9 cellular contexts compared by ENCODE assay signal in the genomic region with DNA sequence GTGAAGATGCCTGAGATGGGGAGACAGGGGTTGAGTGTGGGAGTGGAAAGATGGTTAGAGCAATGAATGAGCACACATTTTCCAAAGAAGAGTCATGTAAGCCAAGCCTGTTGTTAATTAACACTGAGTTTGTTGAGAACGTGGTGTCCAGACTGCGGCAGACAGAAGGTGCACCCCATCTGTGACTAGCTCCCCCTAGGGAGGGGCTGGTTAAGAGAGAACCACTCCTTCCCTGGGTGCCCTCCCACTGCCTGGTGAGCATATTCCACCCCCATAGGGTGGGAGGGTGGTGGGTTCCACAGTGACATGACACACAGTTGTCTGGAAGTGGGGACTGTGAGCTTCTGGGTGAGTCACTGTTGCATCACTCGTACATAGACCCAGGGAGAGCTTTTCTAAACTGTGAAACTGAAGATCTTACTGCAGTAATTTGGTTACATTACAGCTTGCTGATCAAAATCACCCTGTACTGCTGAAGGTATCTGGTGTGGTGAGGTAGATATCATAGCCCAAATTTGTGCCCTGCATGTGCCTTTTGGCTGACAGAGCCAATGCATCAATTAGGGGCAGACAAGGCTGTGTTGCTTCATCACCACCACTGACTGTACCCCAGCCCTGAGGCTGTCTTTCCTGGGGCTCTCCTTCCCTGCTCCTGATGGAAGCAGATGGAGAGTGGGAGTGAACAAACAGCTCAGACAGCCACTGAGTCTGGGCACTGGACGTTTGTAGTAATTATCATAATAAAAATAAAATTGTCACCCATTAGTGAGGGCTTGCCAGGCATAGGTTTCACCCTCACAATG.
A peak's percentile ranks its signal among the peaks of the same experiment; 100 is the strongest.
DNase-seq lines count a peak whose midpoint lies in the region; ATAC-seq and TF ChIP-seq lines count a peak whose summit lies in the region.
"Had no signal": no experiment of that assay in that cellular context is flagged by ENCODE, and none has a peak within 500 bp of the region (broad histone marks: within the 10 kb centered on the region; RNA-seq: fewer than 3 reads in every experiment).

No MANE protein-coding gene starts in this region.

- H3K4me1 ChIP-seq in A673 (ENCODE audit: insufficient read depth, low read length, poor library complexity, severe bottlenecking): no peaks in the 10 kb centered on the region

- TF ChIP-seq CTCF in A673 (conservative IDR thresholded peaks at IDR 0.05; ENCODE audit: low read depth, low read length): no peak
- TF ChIP-seq CTCF in omental fat pad (IDR thresholded peaks at IDR 0.05): no peak

- intact Hi-C loops in A673 (cut with micrococcal nuclease; ENCODE audit: unreplicated experiment): no loop called here

- peaks cover 26% of the 10 kb centered on the region for H3K27me3 ChIP-seq in A673 (replicated peaks; ENCODE audit: insufficient read depth, low read depth, low read length, poor library complexity)

- BruUV-seq in A673 (replicated peaks; lab: Mats Ljungman, UMichigan): no TSS peak

- POLR2A ChIA-PET in A673 (lab: Charles Lee; ENCODE audit: low non-redundant PET): no interaction called here

- H3K4me3 ChIP-seq in A673 (ENCODE audit: low read depth, low read length, poor library complexity, severe bottlenecking): no peak overlapping the region

- DNase-seq in A673 (ENCODE audit: low spot score) (peak; percentile 11), LHCN-M2 (ENCODE audit: low read depth) (peak; percentile 67), anterior cingulate cortex (lab: John Stamatoyannopoulos, UW) (peak in 35 of 58 donors; percentile 12 to 82 (median 47)), omental fat pad (ENCODE audit: low spot score) (peak; percentile 29), activated gamma-delta T cell (lab: John Stamatoyannopoulos, UW) (no peak), pons (ENCODE audit: low spot score) (no peak), NCI-H510A treated with DMSO at 0.1 percent for 48 hours (lab: John Stamatoyannopoulos, UW) (no peak)
- DNase-seq: effector memory CD4-positive, alpha-beta T cell had no signal

- CTCF ChIA-PET in A673 (lab: Charles Lee): no interaction called here

- H3K9me3 ChIP-seq in A673 (ENCODE audit: low read depth, low read length, poor library complexity, severe bottlenecking): no peaks in the 10 kb centered on the region

- no peaks in the 10 kb centered on the region for H3K36me3 ChIP-seq in A673 (ENCODE audit: insufficient read depth, low read length, poor library complexity, severe bottlenecking)

- ATAC-seq in omental fat pad (ENCODE audit: low FRiP score) (peak; percentile 94), HG03457 (IDR thresholded peaks at IDR 0.05; ENCODE audit: unreplicated experiment) (no peak)

- no peak overlapping the region for H3K27ac ChIP-seq in A673 (ENCODE audit: low read depth, low read length, poor library complexity, severe bottlenecking)

Comparison
In these comparisons a context has a peak if more than half of its experiments do, and no peak if none do; other contexts are left out.
1. DNase-seq: peak in A673 (single experiment), LHCN-M2 (single experiment), anterior cingulate cortex (35 of 58) and omental fat pad (single experiment); none in activated gamma-delta T cell (single experiment), pons (single experiment) and NCI-H510A treated with DMSO at 0.1 percent for 48 hours (single experiment).